2 cellular contexts compared by ENCODE assay signal in the genomic region with DNA sequence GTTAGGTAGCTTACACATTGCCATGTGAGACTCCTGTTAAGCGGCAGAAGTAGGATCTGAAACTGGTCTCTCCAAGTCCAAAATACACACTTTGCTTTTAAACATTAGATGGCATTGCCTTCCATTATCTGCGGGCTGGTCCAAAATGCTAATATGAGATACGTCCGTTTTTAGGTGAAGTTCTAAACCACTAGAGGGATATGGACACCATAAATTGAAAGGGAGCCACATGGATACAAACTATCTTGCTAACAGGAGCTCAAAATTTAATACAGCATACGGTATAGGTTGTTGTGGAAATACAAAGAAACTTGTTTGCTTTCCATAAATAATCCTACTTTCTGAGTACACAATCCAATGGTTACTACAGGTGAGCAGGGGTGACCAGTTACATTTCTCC. TPM values are rescaled to one million over a fixed set of nuclear protein-coding genes. Genes with fewer than 3 reads are reported as not detected.
"Had no signal": no experiment of that assay in that cellular context is flagged by ENCODE, and none has a peak within 500 bp of the region (broad histone marks: within the 10 kb centered on the region; RNA-seq: fewer than 3 reads in every experiment).

No MANE protein-coding gene starts in this region.

RNA-seq across cellular contexts. Expression of gene MAGEH1, which starts 13.9 kb away (rescaled TPM):
- total RNA-seq: MCF 10A, PC-9 had no signal

RNA-seq across cellular contexts. Expression of gene USP51, which starts 23.9 kb away (rescaled TPM):
- total RNA-seq: MCF 10A, PC-9 had no signal
